In the genomic region with DNA sequence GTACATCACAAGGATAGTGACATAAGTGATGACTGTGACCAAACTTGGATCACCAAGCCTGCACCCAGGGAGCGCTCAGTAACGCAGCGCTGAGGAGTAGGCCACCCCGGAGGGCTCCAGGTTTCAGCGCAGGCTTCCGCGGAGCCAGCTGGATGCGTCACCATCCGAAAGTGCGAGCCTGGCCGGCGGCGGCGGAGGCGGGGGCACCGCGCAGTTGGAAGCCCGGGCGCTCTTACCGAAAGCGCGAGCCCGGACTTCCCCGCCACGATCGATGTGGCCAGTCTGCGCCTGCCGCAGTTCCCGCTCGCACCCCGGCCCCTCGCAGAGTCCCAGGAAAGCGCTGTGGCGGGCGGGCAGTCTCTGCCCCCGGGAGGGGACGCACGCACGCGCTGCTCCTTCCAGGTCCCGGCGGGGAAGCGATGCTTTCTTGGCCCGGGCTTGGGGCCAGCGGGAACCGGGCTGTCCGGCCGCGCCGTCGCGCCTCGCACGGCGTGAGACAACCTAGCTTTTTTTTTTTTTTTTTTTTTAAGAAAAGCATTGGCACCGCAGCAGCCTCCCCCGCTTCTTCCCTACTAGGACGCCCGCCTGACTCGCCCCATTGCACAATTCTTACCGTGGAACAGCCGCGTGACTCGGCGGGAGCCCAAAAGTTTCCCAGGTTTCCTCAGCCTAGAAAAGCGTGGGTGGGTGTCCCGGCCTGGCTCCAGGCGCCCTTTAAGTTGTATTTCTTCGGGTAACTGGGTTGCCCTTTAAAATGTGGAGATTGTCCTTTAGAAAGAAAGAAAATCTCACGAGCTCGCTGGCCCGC, we compare ENCODE assay signal across 8 cellular contexts. TPM values are rescaled to one million over a fixed set of nuclear protein-coding genes. Genes with fewer than 3 reads are reported as not detected.
A peak's percentile ranks its signal among the peaks of the same experiment; 100 is the strongest.
DNase-seq lines count a peak whose midpoint lies in the region; ATAC-seq and TF ChIP-seq lines count a peak whose summit lies in the region.

No MANE protein-coding gene starts in this region.

- H3K4me3 Mint-ChIP-seq in CD4-positive, alpha-beta memory T cell: peak overlapping the region; percentile 77 to 90 (median 89)

- no peak for TF ChIP-seq CTCF in spleen (IDR thresholded peaks at IDR 0.05 in 8 of 11, conservative IDR thresholded peaks at IDR 0.05 in 3 of 11)

- H3K27me3 Mint-ChIP-seq in CD4-positive, alpha-beta memory T cell: no peaks in the 10 kb centered on the region

- H3K9me3 ChIP-seq in CD4-positive, alpha-beta memory T cell (ENCODE audit: control insufficient read depth in 1 of 2, low read length in 2 of 2): no peaks in the 10 kb centered on the region
- H3K9me3 ChIP-seq in HUES6 (ENCODE audit: control insufficient read depth, insufficient read depth, low read depth, low read length) (peaks cover 11% of the 10 kb centered on the region), spleen (no peaks in the 10 kb centered on the region)

- peak overlapping the region; percentile 52 for H3K27ac ChIP-seq in CD4-positive, alpha-beta memory T cell (ENCODE audit: low read depth, low read length)
- H3K27ac ChIP-seq in HUES6 (ENCODE audit: low read depth, low read length): no peak overlapping the region
- peak overlapping the region; percentile 72 for H3K27ac ChIP-seq in caudate nucleus (ENCODE audit: low read depth, low read length)
- H3K27ac ChIP-seq in spleen: peak overlapping the region; percentile 13 to 90 (median 86)

- TF ChIP-seq POLR2A in spleen (IDR thresholded peaks at IDR 0.05): no peak

- H3K27ac Mint-ChIP-seq in CD4-positive, alpha-beta memory T cell: peak overlapping the region; percentile 57 to 96 (median 89)

- peaks cover 25% of the 10 kb centered on the region for H3K4me1 ChIP-seq in CD4-positive, alpha-beta memory T cell (ENCODE audit: insufficient read depth, low read length)
- H3K4me1 ChIP-seq in HUES6 (ENCODE audit: control insufficient read depth, insufficient read depth, low read length) (peaks cover 19% of the 10 kb centered on the region), spleen (peaks cover 16 to 39% (median 29%) of the 10 kb centered on the region in 6 donors)

- no peaks in the 10 kb centered on the region for H3K36me3 ChIP-seq in CD4-positive, alpha-beta memory T cell (ENCODE audit: insufficient read depth, low read length)
- H3K36me3 ChIP-seq in HUES6 (ENCODE audit: control insufficient read depth, insufficient read depth, low read length) (no peaks in the 10 kb centered on the region), spleen (no peaks in the 10 kb centered on the region)

- POLR2A ChIA-PET in CD4-positive, alpha-beta memory T cell (lab: Charles Lee; ENCODE audit: partially characterized antibody): interaction anchor here (1.1 to 4.4 kb wide), 9 partner anchors 8 to 125 kb away, joined by 3 to 36 read pairs (median 8); a partner anchor contains a TSS

- CTCF ChIA-PET in CD4-positive, alpha-beta memory T cell (lab: Charles Lee; ENCODE audit: partially characterized antibody): interaction anchor here (0.8 to 2.1 kb wide), 8 partner anchors 10 to 134 kb away, joined by 3 to 8 read pairs (median 3); no protein-coding TSS in a partner anchor

- WGBS in spleen, 5 donors: 1 to 3% (median 1%) methylated on average over 45 to 72 of the region's 72 CpGs

- DNase-seq in CD4-positive, alpha-beta memory T cell: peak; percentile 67 to 87 (median 72)
- DNase-seq in caudate nucleus (lab: John Stamatoyannopoulos, UW) (peak in 57 of 61 donors; percentile 7 to 83 (median 53)), islet precursor cell (peak; percentile 90), spleen (peak; percentile 91), NCI-H1930 (lab: John Stamatoyannopoulos, UW) (no peak)

- H3K4me1 Mint-ChIP-seq in CD4-positive, alpha-beta memory T cell: peaks cover 21 to 43% (median 30%) of the 10 kb centered on the region in 4 donors

- ATAC-seq in GM21447 (IDR thresholded peaks at IDR 0.05; ENCODE audit: unreplicated experiment): peak; percentile 76
- peak; percentile 84 to 88 for ATAC-seq in activated CD4-positive, CD25-positive, alpha-beta regulatory T cell treated with anti-CD3 and anti-CD28 coated beads, Interleukin-2, amount 50 U/mL, for 24 hours

- no peaks in the 10 kb centered on the region for H3K27me3 ChIP-seq in CD4-positive, alpha-beta memory T cell (ENCODE audit: insufficient read depth, low read length)
- peaks cover 48% of the 10 kb centered on the region for H3K27me3 ChIP-seq in HUES6 (ENCODE audit: control insufficient read depth, insufficient read depth, low read length)
- peaks cover 0 to 15% (median 0%) of the 10 kb centered on the region in 7 donors for H3K27me3 ChIP-seq in spleen (replicated peaks in 1 of 7)

- peaks cover 0 to 4% (median 0%) of the 10 kb centered on the region in 8 donors for H3K9me3 Mint-ChIP-seq in CD4-positive, alpha-beta memory T cell

- H3K4me3 ChIP-seq in CD4-positive, alpha-beta memory T cell (ENCODE audit: low read length in 2 of 2): peak overlapping the region; percentile 33 to 49
- H3K4me3 ChIP-seq in HUES6 (ENCODE audit: low read depth, low read length): peak overlapping the region; percentile 67
- peak overlapping the region; percentile 43 to 80 (median 56) for H3K4me3 ChIP-seq in spleen

- H3K9ac ChIP-seq in HUES6 (ENCODE audit: low read length): peak overlapping the region; percentile 43

- H3K36me3 Mint-ChIP-seq in CD4-positive, alpha-beta memory T cell: peaks cover 3% of the 10 kb centered on the region in 2 donors

- intact Hi-C loops in CD4-positive, alpha-beta memory T cell (cut with micrococcal nuclease): loop anchor here (1.0 to 5.0 kb wide), 3 partner anchors 36 to 140 kb away; a partner anchor contains a TSS
- intact Hi-C loops in spleen (cut with DNase I; ENCODE audit: low total_unique reads): loop anchor here (5.0 kb wide), 1 partner anchor 50 kb away; no protein-coding TSS in a partner anchor

RNA-seq across cellular contexts. Expression of a gene that starts 36.4 kb away (rescaled TPM):
- 100 to 1,000 TPM; 370 to 372 TPM for total RNA-seq in CD4-positive, alpha-beta memory T cell
- 100 to 1,000 TPM; 163 to 258 TPM for polyA plus RNA-seq in CD4-positive, alpha-beta memory T cell
- total RNA-seq in spleen: 100 to 1,000 TPM; 199 to 270 (median 212) TPM
- 10 to 100 TPM; 46.6 to 66.0 (median 47.5) TPM for polyA plus RNA-seq in spleen

Comparison
In these comparisons a context has a peak if more than half of its experiments do, and no peak if none do; other contexts are left out.
1. DNase-seq: peak in CD4-positive, alpha-beta memory T cell (5 of 5), caudate nucleus (57 of 61), islet precursor cell (single experiment) and spleen (single experiment); none in NCI-H1930 (0 of 2).
2. Peak in every context shown above with its lines, with median percentiles within 50 percentile points of each other: H3K4me3 ChIP-seq.